ENCODE assay signal across 32 cellular contexts in genomic region chr4:75623036-75623435, GRCh38.
"Had no signal": no experiment of that assay in that cellular context is flagged by ENCODE, and none has a peak within 500 bp of the region (broad histone marks: within the 10 kb centered on the region; RNA-seq: fewer than 3 reads in every experiment).

No MANE protein-coding gene starts in this region.

- H3K4me3 Mint-ChIP-seq: activated CD4-positive, alpha-beta memory T cell treated with anti-CD3 and anti-CD28 coated beads, Interleukin-2, amount 10 ng/mL, durations not matched to agents 7 days and 5 days; activated CD4-positive, alpha-beta T cell treated with anti-CD3 and anti-CD28 coated beads for 36 hours; activated CD8-positive, alpha-beta memory T cell treated with anti-CD3 and anti-CD28 coated beads, Interleukin-2, amount 10 ng/mL, durations not matched to agents 7 days and 5 days; activated naive CD4-positive, alpha-beta T cell treated with anti-CD3 and anti-CD28 coated beads for 36 hours; brain; central memory CD8-positive, alpha-beta T cell; T-helper 1 cell treated with Interleukin-12 subunit alpha and Interleukin-12 subunit beta and Interleukin-4 antibody, amounts not matched to agents 30 μg/mL and 1 μg/mL, for 36 hours; T-helper 2 cell treated with Interferon-gamma antibody and Interleukin-4, amounts not matched to agents 5 μg/mL and 100 μg/mL, for 36 hours; WTC11 had no signal

- H3K36me3 Mint-ChIP-seq: activated CD8-positive, alpha-beta memory T cell treated with anti-CD3 and anti-CD28 coated beads, Interleukin-2, amount 10 ng/mL, durations not matched to agents 7 days and 5 days; activated naive CD4-positive, alpha-beta T cell treated with anti-CD3 and anti-CD28 coated beads, Interleukin-2, amount 50 U/mL, for 72 hours; WTC11 had no signal

- H3K4me3 ChIP-seq: adrenal gland, cardiac muscle cell, SJCRH30, SK-N-MC had no signal

- H3K27ac ChIP-seq: adrenal gland, cardiac muscle cell, SJCRH30, SK-N-MC had no signal

- H3K9me3 ChIP-seq: adrenal gland, SJCRH30 had no signal

- H3K27ac Mint-ChIP-seq: activated CD4-positive, alpha-beta memory T cell treated with anti-CD3 and anti-CD28 coated beads, Interleukin-2, amount 10 ng/mL, durations not matched to agents 7 days and 5 days; activated CD4-positive, alpha-beta T cell treated with anti-CD3 and anti-CD28 coated beads for 36 hours; activated CD8-positive, alpha-beta memory T cell treated with anti-CD3 and anti-CD28 coated beads, Interleukin-2, amount 10 ng/mL, durations not matched to agents 7 days and 5 days; activated naive CD4-positive, alpha-beta T cell treated with anti-CD3 and anti-CD28 coated beads for 36 hours; activated T-helper 2 cell treated with anti-CD3 and anti-CD28 coated beads, Interferon-gamma antibody, Interleukin-2, Interleukin-4, amounts not matched to agents 10 μg/mL and 5 μg/mL and 100 μg/mL, durations not matched to agents 14 hours and 24 hours and 36 hours; brain; T-helper 1 cell treated with Interleukin-12 subunit alpha and Interleukin-12 subunit beta and Interleukin-4 antibody, amounts not matched to agents 30 μg/mL and 1 μg/mL, for 36 hours; T-helper 2 cell treated with Interferon-gamma antibody and Interleukin-4, amounts not matched to agents 5 μg/mL and 100 μg/mL, for 36 hours; WTC11 had no signal

- H3K4me1 ChIP-seq: adrenal gland, SJCRH30 had no signal

- H3K27me3 Mint-ChIP-seq: activated CD4-positive, alpha-beta memory T cell treated with anti-CD3 and anti-CD28 coated beads, Interleukin-2, amount 10 ng/mL, durations not matched to agents 7 days and 5 days; activated CD4-positive, alpha-beta T cell treated with anti-CD3 and anti-CD28 coated beads for 36 hours; brain; central memory CD8-positive, alpha-beta T cell had no signal

- H3K36me3 ChIP-seq: adrenal gland, cardiac muscle cell had no signal

- ATAC-seq: activated CD4-positive, alpha-beta T cell treated with anti-CD3 and anti-CD28 coated beads for 36 hours; activated CD4-positive, CD25-positive, alpha-beta regulatory T cell treated with anti-CD3 and anti-CD28 coated beads, Interleukin-2, amount 50 U/mL, for 24 hours; activated CD8-positive, alpha-beta memory T cell treated with anti-CD3 and anti-CD28 coated beads, Interleukin-2, amount 10 ng/mL, durations not matched to agents 7 days and 5 days; activated naive CD4-positive, alpha-beta T cell treated with anti-CD3 and anti-CD28 coated beads, Interleukin-2, amount 50 U/mL, for 72 hours; Panc1; WTC11 had no signal

- DNase-seq: activated CD4-positive, alpha-beta memory T cell treated with anti-CD3 and anti-CD28 coated beads, Interleukin-2, amount 10 ng/mL, durations not matched to agents 7 days and 5 days; activated CD4-positive, alpha-beta T cell treated with anti-CD3 and anti-CD28 coated beads for 36 hours; activated CD8-positive, alpha-beta memory T cell treated with anti-CD3 and anti-CD28 coated beads for 24 hours; activated CD8-positive, alpha-beta memory T cell treated with anti-CD3 and anti-CD28 coated beads, Interleukin-2, amount 10 ng/mL, durations not matched to agents 7 days and 5 days; activated CD8-positive, alpha-beta memory T cell treated with anti-CD3 and anti-CD28 coated beads, Interleukin-2, amount 50 U/mL, for 48 hours; activated gamma-delta T cell; activated naive CD4-positive, alpha-beta T cell treated with anti-CD3 and anti-CD28 coated beads for 36 hours; activated T-cell treated with anti-CD3 and anti-CD28 coated beads, Interleukin-2, amount 50 U/mL, for 48 hours; adrenal gland; NCI-H1092 treated with DMSO at 0.1 percent for 48 hours; NCI-H1417 treated with DMSO at 0.1 percent for 48 hours; NCI-H187 treated with DMSO at 0.1 percent for 48 hours; NCI-H2081; NCI-H226; NCI-H446 treated with DMSO at 0.1 percent for 48 hours; NCI-H524; NCI-H69; NCI-H82; SHP77; SJCRH30 had no signal

- H3K27me3 ChIP-seq: adrenal gland, cardiac muscle cell, SJCRH30 had no signal

- H3K4me1 Mint-ChIP-seq: activated CD4-positive, alpha-beta memory T cell treated with anti-CD3 and anti-CD28 coated beads, Interleukin-2, amount 10 ng/mL, durations not matched to agents 7 days and 5 days; activated CD4-positive, alpha-beta T cell treated with anti-CD3 and anti-CD28 coated beads for 36 hours; activated CD8-positive, alpha-beta memory T cell treated with anti-CD3 and anti-CD28 coated beads, Interleukin-2, amount 10 ng/mL, durations not matched to agents 7 days and 5 days; central memory CD8-positive, alpha-beta T cell; WTC11 had no signal

- H3K9me3 Mint-ChIP-seq: activated CD4-positive, alpha-beta memory T cell treated with anti-CD3 and anti-CD28 coated beads, Interleukin-2, amount 10 ng/mL, durations not matched to agents 7 days and 5 days; activated naive CD4-positive, alpha-beta T cell treated with anti-CD3 and anti-CD28 coated beads for 36 hours; activated naive CD4-positive, alpha-beta T cell treated with anti-CD3 and anti-CD28 coated beads, Interleukin-2, amount 50 U/mL, for 72 hours; activated T-helper 2 cell treated with anti-CD3 and anti-CD28 coated beads, Interferon-gamma antibody, Interleukin-2, Interleukin-4, amounts not matched to agents 10 μg/mL and 5 μg/mL and 100 μg/mL, durations not matched to agents 14 hours and 24 hours and 36 hours; central memory CD8-positive, alpha-beta T cell; T-helper 1 cell treated with Interleukin-12 subunit alpha and Interleukin-12 subunit beta and Interleukin-4 antibody, amounts not matched to agents 30 μg/mL and 1 μg/mL, for 36 hours; T-helper 2 cell treated with Interferon-gamma antibody and Interleukin-4, amounts not matched to agents 5 μg/mL and 100 μg/mL, for 36 hours; WTC11 had no signal

- FAIRE-seq: TTC549 had no signal
